In genomic region chr1:201849372-201850052, GRCh38 we compare ENCODE assay signal across 15 cellular contexts. TPM values are rescaled to one million over a fixed set of nuclear protein-coding genes. Genes with fewer than 3 reads are reported as not detected.
A peak's percentile ranks its signal among the peaks of the same experiment; 100 is the strongest.
DNase-seq lines count a peak whose midpoint lies in the region; ATAC-seq, FAIRE-seq and TF ChIP-seq lines count a peak whose summit lies in the region.
"Had no signal": no experiment of that assay in that cellular context is flagged by ENCODE, and none has a peak within 500 bp of the region (broad histone marks: within the 10 kb centered on the region; RNA-seq: fewer than 3 reads in every experiment).

No MANE protein-coding gene starts in this region.

- H2AFZ ChIP-seq in PC-9 (no peak overlapping the region), K562 (ENCODE audit: low read depth, low read length) (no peak overlapping the region), keratinocyte (ENCODE audit: control insufficient read depth, low read length) (no peak overlapping the region)

- no peaks in the 10 kb centered on the region for H3K9me3 Mint-ChIP-seq in activated naive CD4-positive, alpha-beta T cell treated with anti-CD3 and anti-CD28 coated beads, Interleukin-2, amount 50 U/mL, for 72 hours
- H3K9me3 Mint-ChIP-seq: activated naive CD4-positive, alpha-beta T cell treated with anti-CD3 and anti-CD28 coated beads for 36 hours; CD8-positive, alpha-beta memory T cell had no signal

- H3K4me1 ChIP-seq in PC-9 (replicated peaks; ENCODE audit: insufficient read depth) (peaks cover 40% of the 10 kb centered on the region), K562 (replicated peaks in 1 of 2; ENCODE audit: control insufficient read depth in 2 of 2, insufficient read depth in 2 of 2, low read length in 2 of 2) (no peaks in the 10 kb centered on the region), keratinocyte (ENCODE audit: control insufficient read depth, extremely low read depth, insufficient read depth, low read length) (peaks cover 39% of the 10 kb centered on the region)

- dilution Hi-C loops in keratinocyte (cut with MboI; ENCODE audit: extremely low pct_ligation_motif_present, low sequenced_read_pairs), result no loop called here

- POLR2A ChIA-PET in PC-9 (lab: Charles Lee; ENCODE audit: unreplicated experiment) (interaction anchor here (0.6 to 0.7 kb wide), 3 partner anchors 10 to 33 kb away, joined by 3 to 7 read pairs (median 3); no protein-coding TSS in a partner anchor), K562 (lab: Yijun Ruan, JAX) (interaction anchor here (0.6 to 1.7 kb wide), 6 partner anchors 9 to 58 kb away, joined by 3 to 10 read pairs (median 3); no protein-coding TSS in a partner anchor)

- FAIRE-seq in K562 (lab: Jason Lieb, UNC) (no peak), keratinocyte (lab: Jason Lieb, UNC) (no peak)

- no peaks in the 10 kb centered on the region for H3K9me2 ChIP-seq in PC-9 (ENCODE audit: insufficient read depth)

- no TSS peak for BruUV-seq in PC-9 (replicated peaks; lab: Mats Ljungman, UMichigan)
- TSS peak; percentile 5 for BruUV-seq in K562 (replicated peaks; lab: Mats Ljungman, UMichigan)

- CTCF ChIA-PET in PC-9 (lab: Charles Lee) (no interaction called here), K562 (lab: Yijun Ruan, JAX; ENCODE audit: low intra/inter-chr PET ratio) (no interaction called here)

- peak overlapping the region; percentile 54 for H3K4me2 ChIP-seq in PC-9
- no peak overlapping the region for H3K4me2 ChIP-seq in K562 (ENCODE audit: insufficient read depth, low read length)
- H3K4me2 ChIP-seq in keratinocyte (ENCODE audit: control insufficient read depth, extremely low read depth, insufficient read depth, low read depth, low read length), result peak overlapping the region; percentile 72

- 94% methylated on average over 2 of the region's 2 CpGs for WGBS in K562 (ENCODE audit: insufficient coverage, low coverage, missing lambda C conversion rate)

- H3K27ac ChIP-seq in PC-9 (peak overlapping the region; percentile 78), K562 (ENCODE audit: extremely low read depth, low read depth, low read length) (no peak overlapping the region), keratinocyte (ENCODE audit: control insufficient read depth, insufficient read depth, low read length) (peak overlapping the region; percentile 72), substantia nigra (ENCODE audit: low read depth, low read length, poor library complexity, severe bottlenecking) (peak overlapping the region; percentile 44)
- H3K27ac ChIP-seq: ovary had no signal

- H3K9me1 ChIP-seq in K562 (ENCODE audit: control insufficient read depth, insufficient read depth, low read length) (no peaks in the 10 kb centered on the region), keratinocyte (ENCODE audit: control insufficient read depth, extremely low read depth, insufficient read depth, low read length) (peaks cover 3% of the 10 kb centered on the region)

- in situ Hi-C loops in K562 (cut with MboI), result no loop called here

- intact Hi-C loops in PC-9 (cut with micrococcal nuclease; ENCODE audit: unreplicated experiment) (no loop called here), K562 (cut with micrococcal nuclease) (no loop called here)

- H3K27me3 ChIP-seq in PC-9 (ENCODE audit: insufficient read depth, low read depth), result no peaks in the 10 kb centered on the region
- H3K27me3 ChIP-seq in K562 (ENCODE audit: control insufficient read depth in 2 of 2, insufficient read depth in 2 of 2, low read length in 2 of 2), result no peaks in the 10 kb centered on the region
- H3K27me3 ChIP-seq in keratinocyte (ENCODE audit: control insufficient read depth, extremely low read depth, insufficient read depth, low read length), result no peaks in the 10 kb centered on the region
- H3K27me3 ChIP-seq: ovary had no signal

- no peak overlapping the region for H3K9ac ChIP-seq in K562 (ENCODE audit: insufficient read depth in 1 of 2, low read depth in 2 of 2, low read length in 2 of 2)
- peak overlapping the region; percentile 28 for H3K9ac ChIP-seq in keratinocyte (ENCODE audit: control insufficient read depth, extremely low read depth, insufficient read depth, low read length)

- DNase-seq in PC-9 (no peak), K562 (ENCODE audit: extremely low read depth in 1 of 4, low spot score in 3 of 4) (no peak), keratinocyte (ENCODE audit: low read depth, low spot score) (no peak), substantia nigra (lab: John Stamatoyannopoulos, UW) (no peak), SIG-M5 treated with dmso at 0.1 percent for 504 hours (lab: John Stamatoyannopoulos, UW; ENCODE audit: unreplicated experiment) (no peak), T1000 (lab: John Stamatoyannopoulos, UW) (no peak)
- no peak for DNase-seq in activated CD4-positive, CD25-positive, alpha-beta regulatory T cell (lab: John Stamatoyannopoulos, UW)
- DNase-seq in activated naive CD4-positive, alpha-beta T cell treated with anti-CD3 and anti-CD28 coated beads, Interleukin-2, amount 50 U/mL, for 72 hours (ENCODE audit: low spot score in 2 of 2), result no peak
- DNase-seq: activated CD4-positive, alpha-beta T cell treated with anti-CD3 and anti-CD28 coated beads, Interleukin-2, amount 50 U/mL, for 48 hours; activated naive CD4-positive, alpha-beta T cell treated with anti-CD3 and anti-CD28 coated beads for 36 hours; CD8-positive, alpha-beta memory T cell; Karpas-422; stimulated activated CD4-positive, alpha-beta T cell treated with anti-CD3 and anti-CD28 coated beads, Interleukin-1b, Interleukin-23, amount 100 ng/mL, for 48 hours had no signal

- TF ChIP-seq CTCF in PC-9 (conservative IDR thresholded peaks at IDR 0.05) (no peak), K562 (IDR thresholded peaks at IDR 0.05 in 2 of 3, conservative IDR thresholded peaks at IDR 0.05 in 1 of 3; ENCODE audit: insufficient read depth in 2 of 3, low read depth in 1 of 3, low read length in 3 of 3) (no peak), keratinocyte (optimal IDR thresholded peaks at IDR 0.05 in 1 of 3, IDR thresholded peaks at IDR 0.05 in 1 of 3, conservative IDR thresholded peaks at IDR 0.05 in 1 of 3; ENCODE audit: extremely low read depth in 1 of 3, insufficient read depth in 2 of 3, low read length in 3 of 3) (no peak)

- H4K20me1 ChIP-seq in PC-9 (ENCODE audit: insufficient read depth) (peaks cover 4% of the 10 kb centered on the region; the same call in 1 of the 2 replicates), K562 (replicated peaks; ENCODE audit: control insufficient read depth, insufficient read depth, low read length) (peaks cover 1% of the 10 kb centered on the region; the same call in 1 of the 2 replicates), keratinocyte (ENCODE audit: control insufficient read depth, extremely low read depth, insufficient read depth, low read length) (no peaks in the 10 kb centered on the region)

- no peaks in the 10 kb centered on the region for H3K9me3 ChIP-seq in PC-9 (ENCODE audit: insufficient read depth, low read depth)
- H3K9me3 ChIP-seq in K562 (replicated peaks; ENCODE audit: control insufficient read depth, insufficient read depth, low read depth, low read length), result no peaks in the 10 kb centered on the region
- no peaks in the 10 kb centered on the region for H3K9me3 ChIP-seq in keratinocyte (ENCODE audit: control insufficient read depth, low read depth, low read length)
- H3K9me3 ChIP-seq: ovary had no signal

- H3K36me3 ChIP-seq in PC-9 (ENCODE audit: low read depth), result peaks cover 42% of the 10 kb centered on the region
- peaks cover 80% of the 10 kb centered on the region for H3K36me3 ChIP-seq in K562 (ENCODE audit: control insufficient read depth, insufficient read depth, low read length)
- peaks cover 14 to 23% of the 10 kb centered on the region in 2 experiments for H3K36me3 ChIP-seq in keratinocyte (ENCODE audit: control insufficient read depth in 2 of 2, extremely low read depth in 1 of 2, insufficient read depth in 2 of 2, low read length in 2 of 2)
- H3K36me3 ChIP-seq: ovary had no signal

- TF ChIP-seq EP300 in K562 (IDR thresholded peaks at IDR 0.05; ENCODE audit: low read length), result no peak

- H3K4me3 ChIP-seq in PC-9 (no peak overlapping the region; the same call in 1 of the 2 replicates), K562 (no peak overlapping the region), keratinocyte (ENCODE audit: control insufficient read depth in 2 of 3, extremely low read depth in 1 of 3, insufficient read depth in 2 of 3, low read depth in 1 of 3, low read length in 3 of 3) (peak overlapping the region in 2 of 3 experiments; percentile 24 to 30)
- H3K4me3 ChIP-seq: lung, ovary had no signal

- peaks cover 46% of the 10 kb centered on the region for H3F3A ChIP-seq in PC-9 (ENCODE audit: insufficient read depth, low read depth)

- TF ChIP-seq RAD21 in K562 (CRISPR knock-in tag; conservative IDR thresholded peaks at IDR 0.05 in 1 of 2, IDR thresholded peaks at IDR 0.05 in 1 of 2), result no peak

- no peak for TF ChIP-seq POLR2A in K562 (conservative IDR thresholded peaks at IDR 0.05)

- peaks cover 48% of the 10 kb centered on the region for H3K79me2 ChIP-seq in PC-9 (ENCODE audit: low read depth)
- peaks cover 36% of the 10 kb centered on the region for H3K79me2 ChIP-seq in K562 (ENCODE audit: control insufficient read depth, insufficient read depth, low read length)
- peaks cover 31% of the 10 kb centered on the region for H3K79me2 ChIP-seq in keratinocyte (ENCODE audit: control insufficient read depth, insufficient read depth, low read length)

- H3K36me3 Mint-ChIP-seq in activated naive CD4-positive, alpha-beta T cell treated with anti-CD3 and anti-CD28 coated beads, Interleukin-2, amount 50 U/mL, for 72 hours, result peaks cover 8 to 15% of the 10 kb centered on the region in 2 donors

- no peak for ATAC-seq in K562
- no peak for ATAC-seq in activated naive CD4-positive, alpha-beta T cell treated with anti-CD3 and anti-CD28 coated beads, Interleukin-2, amount 50 U/mL, for 72 hours

- H3K27ac Mint-ChIP-seq in activated naive CD4-positive, alpha-beta T cell treated with anti-CD3 and anti-CD28 coated beads, Interleukin-2, amount 50 U/mL, for 72 hours, result peak overlapping the region in 1 of 2 donors; percentile 18
- H3K27ac Mint-ChIP-seq: activated naive CD4-positive, alpha-beta T cell treated with anti-CD3 and anti-CD28 coated beads for 36 hours had no signal

RNA-seq across cellular contexts. Expression of gene IPO9, which starts 20.6 kb away (rescaled TPM):
- total RNA-seq in PC-9 (2021), result 67.3 and 76.2 TPM in 2 replicates
- total RNA-seq in K562 (2011; cell fraction: chromatin; rRNA removed; ENCODE audit: low replicate concordance), result 97.9 and 100 TPM in 2 replicates
- total RNA-seq in K562 (2011; cell fraction: nucleolus; rRNA removed), result 46.0 and 50.0 TPM in 2 replicates
- total RNA-seq in K562 (2011; cell fraction: nucleoplasm; rRNA removed), result 63.2 and 72.2 TPM in 2 replicates
- total RNA-seq in K562 (2014; rRNA removed), result 37.2 and 38.8 TPM in 2 replicates
- total RNA-seq in K562 (2014; rRNA removed; fragmentation: Illumina TruSeq; extraction: Trizol), result 27.9 and 33.2 TPM in 2 replicates
- total RNA-seq in K562 (2015; rRNA removed; fragmentation: Illumina TruSeq; extraction: Trizol), result 35.8 and 36.4 TPM in 2 replicates
- total RNA-seq in K562 (2021), result 75.0 and 82.2 TPM in 2 replicates
- polyA plus RNA-seq in K562 (2011; rRNA removed), result 61.7 and 78.6 TPM in 2 replicates
- polyA plus RNA-seq in K562 (2011; cell fraction: cytosol; rRNA removed), result 42.7 and 44.2 TPM in 2 replicates
- polyA plus RNA-seq in K562 (2011; cell fraction: nucleus; rRNA removed), result 109 and 150 TPM in 2 replicates
- 41.1 and 44.6 TPM in 2 replicates for polyA plus RNA-seq in K562 (2012)
- 47.9 and 59.2 TPM in 2 replicates for polyA plus RNA-seq in K562 (2014; fragmentation: Illumina TruSeq; extraction: Trizol)
- 10 to 100 TPM; 28.1 to 49.6 TPM for polyA plus RNA-seq in K562 (2014; fragmentation: Nextera tagmentation; extraction: Ambion mirVana)
- 43.9 and 48.3 TPM in 2 replicates for polyA plus RNA-seq in K562 (2014; rRNA removed)
- polyA minus RNA-seq in K562 (2011; rRNA and poly(A)+ RNA removed), result 56.5 and 76.0 TPM in 2 replicates
- 28.3 and 31.7 TPM in 2 replicates for polyA minus RNA-seq in K562 (2011; cell fraction: cytosol; rRNA and poly(A)+ RNA removed)
- 32.9 and 42.8 TPM in 2 replicates for polyA minus RNA-seq in K562 (2011; cell fraction: nucleus; rRNA and poly(A)+ RNA removed)
- 32.5 to 38.9 TPM (median 35.8 TPM) in 3 replicates for polyA plus RNA-seq in keratinocyte
- 6.8 TPM for polyA plus RNA-seq in keratinocyte (2011; ENCODE audit: low read depth)
- polyA plus RNA-seq in keratinocyte (2011; cell fraction: cytosol; rRNA removed), result 20.0 and 29.8 TPM in 2 replicates
- polyA plus RNA-seq in keratinocyte (2011; cell fraction: nucleus; rRNA removed), result 47.8 and 64.0 TPM in 2 replicates
- 14.2 and 31.1 TPM in 2 replicates for polyA plus RNA-seq in keratinocyte (2012; ENCODE audit: low replicate concordance)
- 36.4 to 50.5 TPM (median 41.4 TPM) in 3 replicates for polyA minus RNA-seq in keratinocyte
- polyA minus RNA-seq in keratinocyte (2011; cell fraction: cytosol; rRNA and poly(A)+ RNA removed), result 23.4 TPM
- polyA minus RNA-seq in keratinocyte (2011; cell fraction: nucleus; rRNA and poly(A)+ RNA removed), result 21.1 and 42.0 TPM in 2 replicates
- total RNA-seq in activated naive CD4-positive, alpha-beta T cell treated with anti-CD3 and anti-CD28 coated beads, Interleukin-2, amount 50 U/mL, for 72 hours, result 10 to 100 TPM; 80.6 to 85.7 TPM

RNA-seq across cellular contexts. Expression of gene SHISA4, which starts 39.2 kb away (rescaled TPM):
- total RNA-seq in PC-9 (2021) (22.4 and 28.6 TPM in 2 replicates), K562 (2014; rRNA removed) (0.68 and 1.0 TPM in 2 replicates), K562 (2014; rRNA removed; fragmentation: Illumina TruSeq; extraction: Trizol) (0.15 TPM in 1 of 2 replicates, not detected in the other), K562 (2015; rRNA removed; fragmentation: Illumina TruSeq; extraction: Trizol) (0.19 and 0.43 TPM in 2 replicates), K562 (2021) (0.40 and 0.84 TPM in 2 replicates)
- 0.74 and 2.5 TPM in 2 replicates for total RNA-seq in K562 (2011; cell fraction: chromatin; rRNA removed; ENCODE audit: low replicate concordance)
- 1.8 and 3.3 TPM in 2 replicates for total RNA-seq in K562 (2011; cell fraction: nucleolus; rRNA removed)
- total RNA-seq in K562 (2011; cell fraction: nucleoplasm; rRNA removed), result 2.2 and 3.8 TPM in 2 replicates
- polyA plus RNA-seq in K562 (2011; rRNA removed) (0.95 and 1.2 TPM in 2 replicates), K562 (2014; fragmentation: Illumina TruSeq; extraction: Trizol) (0.27 and 0.75 TPM in 2 replicates), K562 (2014; fragmentation: Nextera tagmentation; extraction: Ambion mirVana) (not detected), K562 (2014; rRNA removed) (0.73 and 0.81 TPM in 2 replicates), keratinocyte (2.2 to 5.8 TPM (median 4.0 TPM) in 3 replicates)
- 1.3 and 5.2 TPM in 2 replicates for polyA plus RNA-seq in K562 (2011; cell fraction: cytosol; rRNA removed)
- 1.3 and 4.0 TPM in 2 replicates for polyA plus RNA-seq in K562 (2011; cell fraction: nucleus; rRNA removed)
- 0.74 and 2.6 TPM in 2 replicates for polyA plus RNA-seq in K562 (2012)
- polyA minus RNA-seq in K562 (2011; rRNA and poly(A)+ RNA removed), result 0.21 and 1.1 TPM in 2 replicates
- polyA minus RNA-seq in K562 (2011; cell fraction: cytosol; rRNA and poly(A)+ RNA removed), result not detected in 2 replicates
- 0.54 and 1.1 TPM in 2 replicates for polyA minus RNA-seq in K562 (2011; cell fraction: nucleus; rRNA and poly(A)+ RNA removed)
- 0.46 TPM for polyA plus RNA-seq in keratinocyte (2011; ENCODE audit: low read depth)
- 3.6 and 6.3 TPM in 2 replicates for polyA plus RNA-seq in keratinocyte (2011; cell fraction: cytosol; rRNA removed)
- polyA plus RNA-seq in keratinocyte (2011; cell fraction: nucleus; rRNA removed), result 2.3 and 3.2 TPM in 2 replicates
- 3.3 and 4.0 TPM in 2 replicates for polyA plus RNA-seq in keratinocyte (2012; ENCODE audit: low replicate concordance)
- polyA minus RNA-seq in keratinocyte, result 1.9 to 7.4 TPM (median 6.7 TPM) in 3 replicates
- polyA minus RNA-seq in keratinocyte (2011; cell fraction: cytosol; rRNA and poly(A)+ RNA removed), result 4.0 TPM
- 0.93 and 2.1 TPM in 2 replicates for polyA minus RNA-seq in keratinocyte (2011; cell fraction: nucleus; rRNA and poly(A)+ RNA removed)
- total RNA-seq in activated naive CD4-positive, alpha-beta T cell treated with anti-CD3 and anti-CD28 coated beads, Interleukin-2, amount 50 U/mL, for 72 hours, result under 1 TPM; 0.27 to 0.34 TPM

Comparison
In these comparisons a context has a peak if more than half of its experiments do, and no peak if none do; other contexts are left out.
1. H3K4me3 ChIP-seq: peak in keratinocyte (2 of 3); none in PC-9 (single experiment) and K562 (single experiment).